In the genomic region with DNA sequence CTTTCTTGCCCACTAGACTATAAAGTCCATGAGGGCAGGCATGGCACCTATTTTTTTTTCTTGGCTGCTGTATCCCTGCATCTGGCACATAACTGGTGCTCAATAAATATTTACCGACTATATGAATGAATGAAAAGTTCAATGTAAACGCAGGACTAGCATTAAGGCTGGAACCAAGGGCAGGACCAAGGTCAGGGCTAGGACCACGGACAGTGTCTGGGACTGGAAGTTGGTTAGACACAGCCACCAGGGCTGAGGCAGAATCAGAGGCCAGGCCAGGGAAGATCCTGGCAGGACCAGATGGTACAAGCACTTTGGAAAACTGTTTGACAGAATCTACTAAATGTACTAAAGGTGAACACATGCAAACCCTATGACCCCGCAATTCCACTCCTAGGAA, we compare ENCODE assay signal across 1 cellular context.
TF ChIP-seq lines count a peak whose summit lies in the region.

No MANE protein-coding gene starts in this region.

TF ChIP-seq in HepG2, 621 proteins besides CTCF, POLR2A, EP300 and RAD21 (continued from another document and continues in another):
- TF ChIP-seq, protein P1, sequence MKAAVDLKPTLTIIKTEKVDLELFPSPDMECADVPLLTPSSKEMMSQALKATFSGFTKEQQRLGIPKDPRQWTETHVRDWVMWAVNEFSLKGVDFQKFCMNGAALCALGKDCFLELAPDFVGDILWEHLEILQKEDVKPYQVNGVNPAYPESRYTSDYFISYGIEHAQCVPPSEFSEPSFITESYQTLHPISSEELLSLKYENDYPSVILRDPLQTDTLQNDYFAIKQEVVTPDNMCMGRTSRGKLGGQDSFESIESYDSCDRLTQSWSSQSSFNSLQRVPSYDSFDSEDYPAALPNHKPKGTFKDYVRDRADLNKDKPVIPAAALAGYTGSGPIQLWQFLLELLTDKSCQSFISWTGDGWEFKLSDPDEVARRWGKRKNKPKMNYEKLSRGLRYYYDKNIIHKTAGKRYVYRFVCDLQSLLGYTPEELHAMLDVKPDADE (CRISPR knock-in tag; IDR thresholded peaks at IDR 0.05), result no peak
- TF ChIP-seq, protein P2, sequence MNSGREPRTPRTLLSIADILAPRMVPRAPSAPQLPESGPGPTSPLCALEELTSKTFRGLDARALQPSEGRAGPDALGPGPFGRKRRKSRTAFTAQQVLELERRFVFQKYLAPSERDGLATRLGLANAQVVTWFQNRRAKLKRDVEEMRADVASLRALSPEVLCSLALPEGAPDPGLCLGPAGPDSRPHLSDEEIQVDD (CRISPR knock-in tag; IDR thresholded peaks at IDR 0.05; ENCODE audit: borderline replicate concordance), result no peak
- TF ChIP-seq ZNF678 (CRISPR knock-in tag; IDR thresholded peaks at IDR 0.05), result no peak
- TF ChIP-seq ZNF672 (CRISPR knock-in tag; IDR thresholded peaks at IDR 0.05), result no peak
- TF ChIP-seq NCOA2 (CRISPR knock-in tag; IDR thresholded peaks at IDR 0.05), result peak; percentile 28; the same call in 1 of the 2 replicates
- TF ChIP-seq AHR (CRISPR knock-in tag; IDR thresholded peaks at IDR 0.05), result peak; percentile 57; the same call in 1 of the 2 replicates
- 0 out of 2 replicates have a peak, but pooled peaks have one; percentile 54 for TF ChIP-seq ETV6 (CRISPR knock-in tag; conservative IDR thresholded peaks at IDR 0.05)
- no peak for TF ChIP-seq FOXA3 (CRISPR knock-in tag; IDR thresholded peaks at IDR 0.05)
- TF ChIP-seq, protein P3, sequence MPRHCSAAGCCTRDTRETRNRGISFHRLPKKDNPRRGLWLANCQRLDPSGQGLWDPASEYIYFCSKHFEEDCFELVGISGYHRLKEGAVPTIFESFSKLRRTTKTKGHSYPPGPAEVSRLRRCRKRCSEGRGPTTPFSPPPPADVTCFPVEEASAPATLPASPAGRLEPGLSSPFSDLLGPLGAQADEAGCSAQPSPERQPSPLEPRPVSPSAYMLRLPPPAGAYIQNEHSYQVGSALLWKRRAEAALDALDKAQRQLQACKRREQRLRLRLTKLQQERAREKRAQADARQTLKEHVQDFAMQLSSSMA (CRISPR knock-in tag; IDR thresholded peaks at IDR 0.05), result no peak
- TF ChIP-seq SNRNP70 (IDR thresholded peaks at IDR 0.05; ENCODE audit: low read depth, low read length), result no peak
- TF ChIP-seq, protein P4, sequence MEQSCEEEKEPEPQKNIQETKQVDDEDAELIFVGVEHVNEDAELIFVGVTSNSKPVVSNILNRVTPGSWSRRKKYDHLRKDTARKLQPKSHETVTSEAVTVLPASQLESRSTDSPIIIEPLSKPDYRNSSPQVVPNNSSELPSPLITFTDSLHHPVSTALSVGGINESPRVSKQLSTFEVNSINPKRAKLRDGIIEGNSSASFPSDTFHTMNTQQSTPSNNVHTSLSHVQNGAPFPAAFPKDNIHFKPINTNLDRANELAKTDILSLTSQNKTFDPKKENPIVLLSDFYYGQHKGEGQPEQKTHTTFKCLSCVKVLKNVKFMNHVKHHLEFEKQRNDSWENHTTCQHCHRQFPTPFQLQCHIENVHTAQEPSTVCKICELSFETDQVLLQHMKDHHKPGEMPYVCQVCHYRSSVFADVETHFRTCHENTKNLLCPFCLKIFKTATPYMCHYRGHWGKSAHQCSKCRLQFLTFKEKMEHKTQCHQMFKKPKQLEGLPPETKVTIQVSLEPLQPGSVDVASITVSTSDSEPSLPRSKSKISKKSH (CRISPR knock-in tag; IDR thresholded peaks at IDR 0.05; ENCODE audit: borderline replicate concordance), result no peak
- no peak for TF ChIP-seq ZC3H4 (CRISPR knock-in tag; IDR thresholded peaks at IDR 0.05; ENCODE audit: borderline replicate concordance)
- no peak for TF ChIP-seq TGIF2 (CRISPR knock-in tag; IDR thresholded peaks at IDR 0.05)
- no peak for TF ChIP-seq ZNF530 (CRISPR knock-in tag; IDR thresholded peaks at IDR 0.05; ENCODE audit: low read depth)
- TF ChIP-seq ZSCAN12 (CRISPR knock-in tag; IDR thresholded peaks at IDR 0.05), result no peak
- TF ChIP-seq REXO4 (CRISPR knock-in tag; IDR thresholded peaks at IDR 0.05; ENCODE audit: borderline replicate concordance), result no peak
- TF ChIP-seq, protein P5, sequence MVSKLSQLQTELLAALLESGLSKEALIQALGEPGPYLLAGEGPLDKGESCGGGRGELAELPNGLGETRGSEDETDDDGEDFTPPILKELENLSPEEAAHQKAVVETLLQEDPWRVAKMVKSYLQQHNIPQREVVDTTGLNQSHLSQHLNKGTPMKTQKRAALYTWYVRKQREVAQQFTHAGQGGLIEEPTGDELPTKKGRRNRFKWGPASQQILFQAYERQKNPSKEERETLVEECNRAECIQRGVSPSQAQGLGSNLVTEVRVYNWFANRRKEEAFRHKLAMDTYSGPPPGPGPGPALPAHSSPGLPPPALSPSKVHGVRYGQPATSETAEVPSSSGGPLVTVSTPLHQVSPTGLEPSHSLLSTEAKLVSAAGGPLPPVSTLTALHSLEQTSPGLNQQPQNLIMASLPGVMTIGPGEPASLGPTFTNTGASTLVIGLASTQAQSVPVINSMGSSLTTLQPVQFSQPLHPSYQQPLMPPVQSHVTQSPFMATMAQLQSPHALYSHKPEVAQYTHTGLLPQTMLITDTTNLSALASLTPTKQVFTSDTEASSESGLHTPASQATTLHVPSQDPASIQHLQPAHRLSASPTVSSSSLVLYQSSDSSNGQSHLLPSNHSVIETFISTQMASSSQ (IDR thresholded peaks at IDR 0.05; ENCODE audit: low read depth), result no peak
- TF ChIP-seq, protein P5 (CRISPR knock-in tag; IDR thresholded peaks at IDR 0.05; ENCODE audit: borderline replicate concordance), result no peak
- TF ChIP-seq PAX8 (CRISPR knock-in tag; IDR thresholded peaks at IDR 0.05; ENCODE audit: borderline replicate concordance), result no peak
- TF ChIP-seq, protein P6, sequence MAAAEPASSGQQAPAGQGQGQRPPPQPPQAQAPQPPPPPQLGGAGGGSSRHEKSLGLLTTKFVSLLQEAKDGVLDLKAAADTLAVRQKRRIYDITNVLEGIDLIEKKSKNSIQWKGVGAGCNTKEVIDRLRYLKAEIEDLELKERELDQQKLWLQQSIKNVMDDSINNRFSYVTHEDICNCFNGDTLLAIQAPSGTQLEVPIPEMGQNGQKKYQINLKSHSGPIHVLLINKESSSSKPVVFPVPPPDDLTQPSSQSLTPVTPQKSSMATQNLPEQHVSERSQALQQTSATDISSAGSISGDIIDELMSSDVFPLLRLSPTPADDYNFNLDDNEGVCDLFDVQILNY (CRISPR knock-in tag; conservative IDR thresholded peaks at IDR 0.05), result 0 out of 2 replicates have a peak, but pooled peaks have one; percentile 55
- TF ChIP-seq EEA1 (CRISPR knock-in tag; IDR thresholded peaks at IDR 0.05; ENCODE audit: borderline replicate concordance), result no peak
- TF ChIP-seq NR2F1 (CRISPR knock-in tag; IDR thresholded peaks at IDR 0.05), result no peak
- TF ChIP-seq MTA1 (CRISPR knock-in tag; IDR thresholded peaks at IDR 0.05; ENCODE audit: borderline replicate concordance), result no peak
- TF ChIP-seq CAMTA2 (CRISPR knock-in tag; IDR thresholded peaks at IDR 0.05; ENCODE audit: borderline replicate concordance), result no peak
- no peak for TF ChIP-seq ZNF605 (CRISPR knock-in tag; IDR thresholded peaks at IDR 0.05)
- no peak for TF ChIP-seq HNRNPL (IDR thresholded peaks at IDR 0.05; ENCODE audit: low read depth, low read length)
- TF ChIP-seq ATF1 (CRISPR knock-in tag; IDR thresholded peaks at IDR 0.05), result no peak
- no peak for TF ChIP-seq ZFY (CRISPR knock-in tag; IDR thresholded peaks at IDR 0.05)
- TF ChIP-seq ZNF569 (CRISPR knock-in tag; IDR thresholded peaks at IDR 0.05; ENCODE audit: borderline replicate concordance), result no peak
- no peak for TF ChIP-seq PITX1 (CRISPR knock-in tag; IDR thresholded peaks at IDR 0.05)
- no peak for TF ChIP-seq ZNF598 (CRISPR knock-in tag; IDR thresholded peaks at IDR 0.05; ENCODE audit: borderline replicate concordance)
- TF ChIP-seq, protein P7, sequence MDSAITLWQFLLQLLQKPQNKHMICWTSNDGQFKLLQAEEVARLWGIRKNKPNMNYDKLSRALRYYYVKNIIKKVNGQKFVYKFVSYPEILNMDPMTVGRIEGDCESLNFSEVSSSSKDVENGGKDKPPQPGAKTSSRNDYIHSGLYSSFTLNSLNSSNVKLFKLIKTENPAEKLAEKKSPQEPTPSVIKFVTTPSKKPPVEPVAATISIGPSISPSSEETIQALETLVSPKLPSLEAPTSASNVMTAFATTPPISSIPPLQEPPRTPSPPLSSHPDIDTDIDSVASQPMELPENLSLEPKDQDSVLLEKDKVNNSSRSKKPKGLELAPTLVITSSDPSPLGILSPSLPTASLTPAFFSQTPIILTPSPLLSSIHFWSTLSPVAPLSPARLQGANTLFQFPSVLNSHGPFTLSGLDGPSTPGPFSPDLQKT (CRISPR knock-in tag; IDR thresholded peaks at IDR 0.05; ENCODE audit: borderline replicate concordance), result no peak
- TF ChIP-seq, protein P8, sequence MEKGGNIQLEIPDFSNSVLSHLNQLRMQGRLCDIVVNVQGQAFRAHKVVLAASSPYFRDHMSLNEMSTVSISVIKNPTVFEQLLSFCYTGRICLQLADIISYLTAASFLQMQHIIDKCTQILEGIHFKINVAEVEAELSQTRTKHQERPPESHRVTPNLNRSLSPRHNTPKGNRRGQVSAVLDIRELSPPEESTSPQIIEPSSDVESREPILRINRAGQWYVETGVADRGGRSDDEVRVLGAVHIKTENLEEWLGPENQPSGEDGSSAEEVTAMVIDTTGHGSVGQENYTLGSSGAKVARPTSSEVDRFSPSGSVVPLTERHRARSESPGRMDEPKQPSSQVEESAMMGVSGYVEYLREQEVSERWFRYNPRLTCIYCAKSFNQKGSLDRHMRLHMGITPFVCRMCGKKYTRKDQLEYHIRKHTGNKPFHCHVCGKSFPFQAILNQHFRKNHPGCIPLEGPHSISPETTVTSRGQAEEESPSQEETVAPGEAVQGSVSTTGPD (CRISPR knock-in tag; IDR thresholded peaks at IDR 0.05), result no peak
- no peak for TF ChIP-seq DPF2 (CRISPR knock-in tag; IDR thresholded peaks at IDR 0.05; ENCODE audit: borderline replicate concordance, low read depth)
- TF ChIP-seq, protein P9, sequence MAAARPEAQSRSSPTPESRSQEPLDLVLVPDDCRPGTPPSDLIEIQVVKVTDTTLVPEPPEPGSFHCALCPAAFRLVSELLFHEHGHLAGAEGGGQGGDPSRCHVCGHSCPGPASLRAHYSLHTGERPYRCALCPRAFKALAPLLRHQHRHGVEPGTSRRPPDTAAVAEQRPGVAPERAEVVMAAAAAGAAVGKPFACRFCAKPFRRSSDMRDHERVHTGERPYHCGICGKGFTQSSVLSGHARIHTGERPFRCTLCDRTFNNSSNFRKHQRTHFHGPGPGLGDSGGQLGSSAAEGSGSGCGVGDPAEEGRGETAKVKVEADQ (CRISPR knock-in tag; IDR thresholded peaks at IDR 0.05; ENCODE audit: borderline replicate concordance), result no peak
- TF ChIP-seq CBX5 (CRISPR knock-in tag; IDR thresholded peaks at IDR 0.05; ENCODE audit: borderline replicate concordance), result 0 out of 2 replicates have a peak, but pooled peaks have one; percentile 30
- TF ChIP-seq, protein P10, sequence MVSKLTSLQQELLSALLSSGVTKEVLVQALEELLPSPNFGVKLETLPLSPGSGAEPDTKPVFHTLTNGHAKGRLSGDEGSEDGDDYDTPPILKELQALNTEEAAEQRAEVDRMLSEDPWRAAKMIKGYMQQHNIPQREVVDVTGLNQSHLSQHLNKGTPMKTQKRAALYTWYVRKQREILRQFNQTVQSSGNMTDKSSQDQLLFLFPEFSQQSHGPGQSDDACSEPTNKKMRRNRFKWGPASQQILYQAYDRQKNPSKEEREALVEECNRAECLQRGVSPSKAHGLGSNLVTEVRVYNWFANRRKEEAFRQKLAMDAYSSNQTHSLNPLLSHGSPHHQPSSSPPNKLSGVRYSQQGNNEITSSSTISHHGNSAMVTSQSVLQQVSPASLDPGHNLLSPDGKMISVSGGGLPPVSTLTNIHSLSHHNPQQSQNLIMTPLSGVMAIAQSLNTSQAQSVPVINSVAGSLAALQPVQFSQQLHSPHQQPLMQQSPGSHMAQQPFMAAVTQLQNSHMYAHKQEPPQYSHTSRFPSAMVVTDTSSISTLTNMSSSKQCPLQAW (CRISPR knock-in tag; IDR thresholded peaks at IDR 0.05), result no peak
- no peak for TF ChIP-seq HCFC1 (IDR thresholded peaks at IDR 0.05; ENCODE audit: low read depth, low read length)
- no peak for TF ChIP-seq JUNB (CRISPR knock-in tag; IDR thresholded peaks at IDR 0.05; ENCODE audit: borderline replicate concordance)
- TF ChIP-seq, protein P11, sequence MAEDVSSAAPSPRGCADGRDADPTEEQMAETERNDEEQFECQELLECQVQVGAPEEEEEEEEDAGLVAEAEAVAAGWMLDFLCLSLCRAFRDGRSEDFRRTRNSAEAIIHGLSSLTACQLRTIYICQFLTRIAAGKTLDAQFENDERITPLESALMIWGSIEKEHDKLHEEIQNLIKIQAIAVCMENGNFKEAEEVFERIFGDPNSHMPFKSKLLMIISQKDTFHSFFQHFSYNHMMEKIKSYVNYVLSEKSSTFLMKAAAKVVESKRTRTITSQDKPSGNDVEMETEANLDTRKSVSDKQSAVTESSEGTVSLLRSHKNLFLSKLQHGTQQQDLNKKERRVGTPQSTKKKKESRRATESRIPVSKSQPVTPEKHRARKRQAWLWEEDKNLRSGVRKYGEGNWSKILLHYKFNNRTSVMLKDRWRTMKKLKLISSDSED (CRISPR knock-in tag; IDR thresholded peaks at IDR 0.05), result no peak
- TF ChIP-seq RXRB (CRISPR knock-in tag; IDR thresholded peaks at IDR 0.05; ENCODE audit: borderline replicate concordance), result no peak
